In genomic region chr3:7817239-7817638, GRCh38 we compare ENCODE assay signal across 29 cellular contexts.
"Had no signal": no experiment of that assay in that cellular context is flagged by ENCODE, and none has a peak within 500 bp of the region (broad histone marks: within the 10 kb centered on the region; RNA-seq: fewer than 3 reads in every experiment).

No MANE protein-coding gene starts in this region.

- H3K27ac Mint-ChIP-seq: dendritic cell treated with granulocyte-macrophage colony-stimulating factor and Interleukin-4, amounts not matched to agents 40 ng/mL and 50 ng/mL, for 4 days; effector memory CD8-positive, alpha-beta T cell; endodermal cell had no signal

- H3K4me1 ChIP-seq: colonic mucosa, esophagus muscularis mucosa, esophagus squamous epithelium, foreskin keratinocyte, gastrocnemius medialis, gastroesophageal sphincter, heart left ventricle, heart right ventricle had no signal

- H3K4me2 ChIP-seq: hepatocyte had no signal

- H3K79me2 ChIP-seq: hepatocyte had no signal

- H3K36me3 ChIP-seq: colonic mucosa, esophagus muscularis mucosa, esophagus squamous epithelium, gastrocnemius medialis, gastroesophageal sphincter, heart left ventricle, heart right ventricle had no signal

- H3K27me3 ChIP-seq: colonic mucosa, esophagus muscularis mucosa, esophagus squamous epithelium, foreskin keratinocyte, gastrocnemius medialis, gastroesophageal sphincter, heart left ventricle, heart right ventricle, hepatocyte had no signal

- H3K4me3 Mint-ChIP-seq: dendritic cell treated with granulocyte-macrophage colony-stimulating factor and Interleukin-4, amounts not matched to agents 40 ng/mL and 50 ng/mL, for 4 days; effector memory CD8-positive, alpha-beta T cell; endodermal cell had no signal

- H3K9me3 ChIP-seq: colonic mucosa, esophagus muscularis mucosa, esophagus squamous epithelium, gastrocnemius medialis had no signal

- H3K27ac ChIP-seq: colonic mucosa, coronary artery, epithelial cell of prostate, esophagus muscularis mucosa, esophagus squamous epithelium, foreskin keratinocyte, gastrocnemius medialis, gastroesophageal sphincter, heart left ventricle, heart right ventricle, hepatocyte had no signal

- DNase-seq: colonic mucosa; cortex of kidney; dermis blood vessel endothelial cell; effector CD4-positive, alpha-beta T cell; effector CD8-positive, alpha-beta T cell; effector memory CD4-positive, alpha-beta T cell; effector memory CD8-positive, alpha-beta T cell; endodermal cell; erythroblast; esophagus squamous epithelium; foreskin fibroblast; foreskin keratinocyte; foreskin melanocyte; gastrocnemius medialis; glutamatergic neuron; head of caudate nucleus; heart left ventricle; heart right ventricle had no signal

- ATAC-seq: effector memory CD8-positive, alpha-beta T cell; esophagus mucosa; foreskin keratinocyte; gastrocnemius medialis; gastroesophageal sphincter; heart left ventricle; heart right ventricle had no signal

- FAIRE-seq: colon, endometrium, endothelial cell of umbilical vein, frontal cortex had no signal

- H3K4me3 ChIP-seq: colonic mucosa, coronary artery, esophagus muscularis mucosa, esophagus squamous epithelium, gastrocnemius medialis, gastroesophageal sphincter, heart left ventricle, heart right ventricle, hepatocyte had no signal

- H2AFZ ChIP-seq: hepatocyte had no signal
